In the genomic region with DNA sequence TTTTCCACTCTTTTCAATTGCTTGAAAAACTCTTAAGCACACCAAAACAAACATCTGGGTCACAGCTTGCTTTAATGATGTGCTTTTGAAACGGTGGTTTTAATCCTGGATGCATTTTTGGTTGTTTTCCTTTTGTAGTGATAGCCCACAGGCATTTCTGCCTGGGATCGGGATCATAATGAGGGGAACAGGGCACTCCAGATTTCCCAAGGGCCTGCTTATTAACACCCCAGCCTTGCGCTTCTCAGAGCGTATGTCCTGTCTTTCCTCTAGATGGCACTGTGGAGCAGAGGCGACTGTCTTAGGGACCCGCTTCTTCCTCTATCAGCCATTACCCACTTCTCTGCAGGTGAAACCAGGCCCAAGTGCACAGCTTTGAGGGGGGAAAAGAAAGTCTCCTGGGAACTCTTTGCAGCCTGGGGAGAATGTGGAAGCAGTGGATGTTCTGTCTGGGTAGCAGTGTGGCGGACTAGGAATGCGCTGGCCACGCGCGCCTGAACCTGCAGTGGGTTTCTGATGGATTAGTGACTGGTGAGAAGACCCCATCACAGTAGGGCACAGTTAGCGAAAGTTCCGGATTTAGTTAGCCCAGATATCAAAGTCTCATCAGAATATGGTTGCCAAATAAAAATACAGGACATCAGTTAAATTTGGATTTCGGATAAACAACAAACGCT, we compare ENCODE assay signal across 8 cellular contexts.
DNase-seq lines count a peak whose midpoint lies in the region; ATAC-seq and TF ChIP-seq lines count a peak whose summit lies in the region.

No MANE protein-coding gene starts in this region.

- peak; percentile 71 for ATAC-seq in HG02763 (IDR thresholded peaks at IDR 0.05; ENCODE audit: unreplicated experiment)

- H3K4me3 ChIP-seq in astrocyte of the spinal cord (ENCODE audit: low read depth, low read length) = no peak overlapping the region

- peak; percentile 92 for TF ChIP-seq CTCF in astrocyte of the spinal cord (IDR thresholded peaks at IDR 0.05; ENCODE audit: low read depth, low read length)

- in situ Hi-C loops in astrocyte of the spinal cord (cut with HindIII; ENCODE audit: low sequenced_read_pairs) = no loop called here

- DNase-seq in activated gamma-delta T cell treated with Interleukin-2 at 50 U/mL for 16 hours = peak; percentile 54
- no peak for DNase-seq in activated gamma-delta T cell (lab: John Stamatoyannopoulos, UW)
- DNase-seq in NCI-H1105 treated with DMSO at 0.1 percent for 48 hours (lab: John Stamatoyannopoulos, UW) = peak; percentile 68
- DNase-seq in T-helper 9 cell = peak; percentile 39
- peak; percentile 72 for DNase-seq in astrocyte of the spinal cord (ENCODE audit: low read depth, low spot score)
- peak; percentile 85 for DNase-seq in iPS-NIHi7 (ENCODE audit: extremely low spot score)
- peak; percentile 27 to 38 (median 36) for DNase-seq in stimulated activated CD4-positive, alpha-beta T cell treated with anti-CD3 and anti-CD28 coated beads, Interleukin-1b, Interleukin-23, amount 100 ng/mL, for 24 hours (ENCODE audit: low read depth in 4 of 4, low spot score in 1 of 4)
